ENCODE assay signal across 1 cellular context in genomic region chr12:109052415-109053323, GRCh38.
TF ChIP-seq lines count a peak whose summit lies in the region.

Gene USP30, plus strand, starts transcription at chr12:109052576. Its CDS starts 103 bp downstream, at chr12:109052679.

TF ChIP-seq in HepG2, 621 proteins besides CTCF, POLR2A, EP300 and RAD21 (continued from another document and continues in another):
- TF ChIP-seq BCL3 (CRISPR knock-in tag; IDR thresholded peaks at IDR 0.05) (peak; percentile 64; the same call in 1 of the 2 replicates), STAT5B (CRISPR knock-in tag; IDR thresholded peaks at IDR 0.05) (0 out of 2 replicates have a peak, but pooled peaks have one; percentile 71), ZMYM4 (CRISPR knock-in tag; IDR thresholded peaks at IDR 0.05) (peak; percentile 94), KAT2B (IDR thresholded peaks at IDR 0.05; ENCODE audit: borderline replicate concordance, low read depth, low read length) (no peak), CENPBD1 (CRISPR knock-in tag; IDR thresholded peaks at IDR 0.05; ENCODE audit: borderline replicate concordance, low read depth) (no peak), ZNF292 (CRISPR knock-in tag; IDR thresholded peaks at IDR 0.05; ENCODE audit: borderline replicate concordance, low read depth) (no peak), KDM5A (IDR thresholded peaks at IDR 0.05; ENCODE audit: borderline replicate concordance, low read length) (peak; percentile 99), ZNF44 (CRISPR knock-in tag; IDR thresholded peaks at IDR 0.05) (peak; percentile 95; the same call in 1 of the 2 replicates), MAX (IDR thresholded peaks at IDR 0.05) (peak; percentile 87), TSC22D2 (CRISPR knock-in tag; IDR thresholded peaks at IDR 0.05; ENCODE audit: borderline replicate concordance) (peak; percentile 73; the same call in 1 of the 2 replicates), HDAC1 (CRISPR knock-in tag; IDR thresholded peaks at IDR 0.05) (peak; percentile 98), TEAD3 (CRISPR knock-in tag; optimal IDR thresholded peaks at IDR 0.05; ENCODE audit: borderline replicate concordance) (peak; percentile 49), TBL1XR1 (IDR thresholded peaks at IDR 0.05; ENCODE audit: borderline replicate concordance, low read length, partially characterized antibody) (peak; percentile 82), ZNF737 (CRISPR knock-in tag; IDR thresholded peaks at IDR 0.05; ENCODE audit: borderline replicate concordance) (0 out of 2 replicates have a peak, but pooled peaks have one; percentile 24), ZNF672 (CRISPR knock-in tag; IDR thresholded peaks at IDR 0.05) (no peak), HDAC2 (CRISPR knock-in tag; IDR thresholded peaks at IDR 0.05) (peak; percentile 93), NONO (IDR thresholded peaks at IDR 0.05) (no peak), NONO (CRISPR knock-in tag; conservative IDR thresholded peaks at IDR 0.05) (peak; percentile 95), ZBTB49 (CRISPR knock-in tag; IDR thresholded peaks at IDR 0.05; ENCODE audit: borderline replicate concordance) (no peak), ZKSCAN8 (CRISPR knock-in tag; IDR thresholded peaks at IDR 0.05; ENCODE audit: borderline replicate concordance) (peak; percentile 88; the same call in 1 of the 2 replicates), PAF1 (CRISPR knock-in tag; IDR thresholded peaks at IDR 0.05) (no peak), REPIN1 (CRISPR knock-in tag; IDR thresholded peaks at IDR 0.05; ENCODE audit: borderline replicate concordance, low read depth) (peak; percentile 92), HHEX (CRISPR knock-in tag; IDR thresholded peaks at IDR 0.05) (no peak), ZBTB40 (IDR thresholded peaks at IDR 0.05) (peak; percentile 98), ZBTB40 (CRISPR knock-in tag; IDR thresholded peaks at IDR 0.05) (peak; percentile 83; the same call in 1 of the 2 replicates), RBAK (CRISPR knock-in tag; IDR thresholded peaks at IDR 0.05) (no peak), ZBTB25 (CRISPR knock-in tag; IDR thresholded peaks at IDR 0.05) (peak; percentile 98), SAP130 (CRISPR knock-in tag; IDR thresholded peaks at IDR 0.05; ENCODE audit: low read depth) (peak; percentile 98), JUNB (CRISPR knock-in tag; IDR thresholded peaks at IDR 0.05; ENCODE audit: borderline replicate concordance) (no peak), JARID2 (CRISPR knock-in tag; IDR thresholded peaks at IDR 0.05; ENCODE audit: insufficient replicate concordance) (no peak), PHB2 (IDR thresholded peaks at IDR 0.05; ENCODE audit: partially characterized antibody) (no peak), SPEN (CRISPR knock-in tag; IDR thresholded peaks at IDR 0.05; ENCODE audit: low read depth) (peak; percentile 96), ZFP37 (CRISPR knock-in tag; IDR thresholded peaks at IDR 0.05; ENCODE audit: borderline replicate concordance) (peak; percentile 56; the same call in 1 of the 2 replicates), ZNF550 (CRISPR knock-in tag; IDR thresholded peaks at IDR 0.05; ENCODE audit: borderline replicate concordance) (no peak), ZMAT3 (CRISPR knock-in tag; conservative IDR thresholded peaks at IDR 0.05) (0 out of 2 replicates have a peak, but pooled peaks have one; percentile 32), FOXM1 (CRISPR knock-in tag; IDR thresholded peaks at IDR 0.05) (no peak), NR2C2 (CRISPR knock-in tag; IDR thresholded peaks at IDR 0.05; ENCODE audit: borderline replicate concordance) (peak; percentile 79), ZC3H13 (CRISPR knock-in tag; IDR thresholded peaks at IDR 0.05) (peak; percentile 66; the same call in 1 of the 2 replicates), ZZZ3 (CRISPR knock-in tag; IDR thresholded peaks at IDR 0.05; ENCODE audit: borderline replicate concordance) (peak; percentile 85; the same call in 1 of the 2 replicates), ZBTB26 (CRISPR knock-in tag; IDR thresholded peaks at IDR 0.05; ENCODE audit: borderline replicate concordance) (peak; percentile 70), DMTF1 (CRISPR knock-in tag; IDR thresholded peaks at IDR 0.05) (0 out of 2 replicates have a peak, but pooled peaks have one; percentile 43), PLRG1 (conservative IDR thresholded peaks at IDR 0.05) (no peak), YY1 (IDR thresholded peaks at IDR 0.05; ENCODE audit: insufficient read depth, insufficient replicate concordance, low read depth, low read length) (peak; percentile 80), SAFB2 (CRISPR knock-in tag; IDR thresholded peaks at IDR 0.05; ENCODE audit: borderline replicate concordance, low read depth) (no peak; the same call in 1 of the 2 replicates), ATAD3A (CRISPR knock-in tag; IDR thresholded peaks at IDR 0.05) (no peak), EZH2 (conservative IDR thresholded peaks at IDR 0.05; ENCODE audit: low read depth, low read length) (no peak), ZNF841 (CRISPR knock-in tag; IDR thresholded peaks at IDR 0.05; ENCODE audit: borderline replicate concordance) (no peak), ZEB1 (IDR thresholded peaks at IDR 0.05; ENCODE audit: insufficient replicate concordance, low read depth) (peak; percentile 71)
